Comparison of ENCODE assay signal across 15 cellular contexts in the genomic region with DNA sequence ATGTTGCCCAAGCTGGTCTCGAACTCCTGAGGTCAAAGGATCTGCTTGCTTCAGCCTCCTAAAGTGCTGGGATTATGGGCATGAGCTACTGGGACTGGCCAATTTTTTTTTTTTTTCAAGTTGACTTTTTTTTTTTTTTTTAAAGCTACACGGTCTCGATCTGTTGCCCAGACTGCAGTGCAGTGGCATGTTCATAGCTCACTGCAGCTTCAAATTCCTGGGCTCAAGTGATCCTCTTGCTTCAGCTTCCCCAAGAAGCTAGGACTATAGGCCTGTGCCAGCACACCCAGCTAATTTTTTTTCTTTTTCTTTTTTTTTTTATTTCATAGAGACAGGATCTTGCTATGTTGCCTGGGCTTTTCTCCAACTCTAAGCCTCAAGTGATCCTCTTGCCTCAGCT. TPM values are rescaled to one million over a fixed set of nuclear protein-coding genes. Genes with fewer than 3 reads are reported as not detected.
DNase-seq lines count a peak whose midpoint lies in the region; ATAC-seq, FAIRE-seq and TF ChIP-seq lines count a peak whose summit lies in the region.
"Had no signal": no experiment of that assay in that cellular context is flagged by ENCODE, and none has a peak within 500 bp of the region (broad histone marks: within the 10 kb centered on the region; RNA-seq: fewer than 3 reads in every experiment).

No MANE protein-coding gene starts in this region.

- no peaks in the 10 kb centered on the region for H3K27me3 ChIP-seq in right atrium auricular region
- H3K27me3 ChIP-seq in GM12878 (replicated peaks in 1 of 2; ENCODE audit: control insufficient read depth in 2 of 2, insufficient read depth in 2 of 2, low read length in 1 of 2) = no peaks in the 10 kb centered on the region
- H3K27me3 ChIP-seq in aorta (ENCODE audit: control insufficient read depth in 1 of 2, insufficient read depth in 2 of 2, low read length in 1 of 2) = no peaks in the 10 kb centered on the region
- H3K27me3 ChIP-seq: breast epithelium, tibial artery had no signal

- TF ChIP-seq RAD21 in GM12878 (IDR thresholded peaks at IDR 0.05; ENCODE audit: insufficient read depth, low read depth, low read length) = no peak

- in situ Hi-C loops in GM12878 (cut with MboI) = no loop called here

- SMC1A ChIA-PET in GM12878 (lab: Charles Lee; ENCODE audit: uncharacterized antibody, unreplicated experiment) = interaction anchor here (0.6 to 2.9 kb wide), 19 partner anchors 8 to 288 kb away, joined by 3 to 17 read pairs (median 4); no protein-coding TSS in a partner anchor

- H3K36me3 ChIP-seq in right atrium auricular region (no peaks in the 10 kb centered on the region), GM12878 (ENCODE audit: control insufficient read depth in 2 of 2, insufficient read depth in 2 of 2, low read length in 1 of 2) (peaks cover 0 to 7% of the 10 kb centered on the region in 2 experiments; a peak in 1 of 4 replicates), aorta (ENCODE audit: control insufficient read depth in 1 of 2, insufficient read depth in 2 of 2, low read length in 1 of 2) (no peaks in the 10 kb centered on the region)
- H3K36me3 ChIP-seq: breast epithelium, tibial artery had no signal

- H3K4me3 ChIP-seq in right atrium auricular region = no peak overlapping the region
- H3K4me3 ChIP-seq in GM12878 = no peak overlapping the region
- H3K4me3 ChIP-seq in aorta (ENCODE audit: low read length in 2 of 2) = no peak overlapping the region
- H3K4me3 ChIP-seq: breast epithelium, tibial artery had no signal

- H4K20me1 ChIP-seq in GM12878 (ENCODE audit: control insufficient read depth, insufficient read depth) = no peaks in the 10 kb centered on the region; the same call in 1 of the 2 replicates

- no peak for TF ChIP-seq CTCF in right atrium auricular region (IDR thresholded peaks at IDR 0.05)
- no peak for TF ChIP-seq CTCF in GM12878 (IDR thresholded peaks at IDR 0.05 in 2 of 3, conservative IDR thresholded peaks at IDR 0.05 in 1 of 3; ENCODE audit: control insufficient read depth in 2 of 3, extremely low read depth in 1 of 3, insufficient read depth in 1 of 3, low read depth in 3 of 3, low read length in 3 of 3)

- H2AFZ ChIP-seq in GM12878 (ENCODE audit: control insufficient read depth, low read depth, low read length) = no peak overlapping the region

- WGBS in GM12878 (ENCODE audit: insufficient coverage, insufficient replicate concordance, low lambda C conversion rate, missing lambda C conversion rate) = 97% methylated on average over 3 of the region's 3 CpGs
- WGBS in aorta, 2 donors = 25 to 34% methylated on average over 3 of the region's 3 CpGs

- intact Hi-C loops in Right ventricle myocardium superior (cut with DNase I) (no loop called here), GM12878 (cut with micrococcal nuclease; ENCODE audit: unreplicated experiment) (no loop called here), aorta (cut with DNase I) (loop anchor here in 1 of 2 donors (10.0 kb wide), 1 partner anchor 56 kb away; the partner anchor contains the start of gene NCOA3)

- peak; percentile 61 for ATAC-seq in Right ventricle myocardium superior (ENCODE audit: poor library complexity)
- no peak; the same call in 2 of the 3 replicates for ATAC-seq in GM12878
- ATAC-seq in aorta (ENCODE audit: low FRiP score) = peak; percentile 68
- ATAC-seq: activated CD4-positive, alpha-beta T cell treated with anti-CD3 and anti-CD28 coated beads for 36 hours; PC-3 had no signal

- H3K4me1 ChIP-seq in right atrium auricular region (peaks cover 0 to 43% of the 10 kb centered on the region in 2 donors), GM12878 (ENCODE audit: control insufficient read depth, insufficient read depth, low read length) (peaks cover 37% of the 10 kb centered on the region), aorta (ENCODE audit: control insufficient read depth in 1 of 2, insufficient read depth in 2 of 2, low read length in 2 of 2) (peaks cover 4 to 7% of the 10 kb centered on the region in 2 donors)
- H3K4me1 ChIP-seq: breast epithelium had no signal

- RAD21 ChIA-PET in GM12878 (lab: Charles Lee; ENCODE audit: unreplicated experiment) = interaction anchor here (0.7 to 1.5 kb wide), 7 partner anchors 9 to 177 kb away, joined by 3 to 11 read pairs (median 4); no protein-coding TSS in a partner anchor

- no peak for DNase-seq in Right ventricle myocardium superior
- DNase-seq in right atrium auricular region (ENCODE audit: low spot score) = no peak
- DNase-seq in GM12878 (ENCODE audit: low read depth, low spot score) = no peak
- DNase-seq in iris pigment epithelial cell (ENCODE audit: low read depth) = peak; percentile 84
- no peak for DNase-seq in aorta
- no peak for DNase-seq in germinal center (ENCODE audit: low spot score)
- DNase-seq in D341Med (ENCODE audit: low spot score) = no peak
- DNase-seq in GM12892 (ENCODE audit: insufficient read length) = no peak
- DNase-seq: activated CD4-positive, alpha-beta T cell treated with anti-CD3 and anti-CD28 coated beads for 36 hours; activated T-cell treated with anti-CD3 and anti-CD28 coated beads, Interleukin-2, amount 50 U/mL, for 1 hour; DMS79; NCI-H1417; PC-3; tibial artery had no signal

- H3K4me2 ChIP-seq in GM12878 (ENCODE audit: control insufficient read depth, insufficient read depth) = peak overlapping the region; percentile 47; the same call in 1 of the 2 replicates

- peaks cover 95% of the 10 kb centered on the region for H3K79me2 ChIP-seq in GM12878 (ENCODE audit: control insufficient read depth, insufficient read depth, low read length)

- H3K27ac ChIP-seq in right atrium auricular region (no peak overlapping the region), GM12878 (ENCODE audit: control insufficient read depth, insufficient read depth) (no peak overlapping the region), aorta (ENCODE audit: low read depth in 1 of 2, low read length in 2 of 2) (no peak overlapping the region)
- H3K27ac ChIP-seq: breast epithelium, tibial artery had no signal

- POLR2A ChIA-PET in GM12878 (lab: Charles Lee) = interaction anchor here (0.6 to 1.3 kb wide), 8 partner anchors 12 to 244 kb away, joined by 3 to 6 read pairs (median 3); no protein-coding TSS in a partner anchor

- no peak for TF ChIP-seq POLR2A in GM12878 (IDR thresholded peaks at IDR 0.05; ENCODE audit: low read depth, low read length)
- TF ChIP-seq POLR2A in GM12892 (IDR thresholded peaks at IDR 0.05; ENCODE audit: low read depth, low read length) = no peak

- H3K9me3 ChIP-seq in right atrium auricular region (no peaks in the 10 kb centered on the region), GM12878 (replicated peaks; ENCODE audit: control insufficient read depth, insufficient read depth, low read length) (no peaks in the 10 kb centered on the region), aorta (ENCODE audit: control insufficient read depth, low read length) (no peaks in the 10 kb centered on the region)
- H3K9me3 ChIP-seq: breast epithelium, tibial artery had no signal

- BruUV-seq in GM12878 (replicated peaks; lab: Mats Ljungman, UMichigan) = no TSS peak

- TF ChIP-seq EP300 in GM12878 (IDR thresholded peaks at IDR 0.05; ENCODE audit: borderline replicate concordance in 1 of 2, control insufficient read depth in 1 of 2, low read depth in 2 of 2, low read length in 2 of 2) = no peak

- CTCF ChIA-PET in GM12878 (lab: Yijun Ruan, JAX) = interaction anchor here (0.6 to 1.4 kb wide), 5 partner anchors 8 to 113 kb away, joined by 3 to 9 read pairs (median 3); no protein-coding TSS in a partner anchor

- FAIRE-seq in GM12878 (lab: Jason Lieb, UNC) (no peak), GM12892 (lab: Jason Lieb, UNC) (no peak)

- H3K9ac ChIP-seq in GM12878 (ENCODE audit: control insufficient read depth, insufficient read depth, low read length) = no peak overlapping the region

TF ChIP-seq in GM12878, 131 proteins besides CTCF, POLR2A, EP300 and RAD21 (continues in another document):
- TF ChIP-seq RAD51 (IDR thresholded peaks at IDR 0.05) (no peak), RELA (IDR thresholded peaks at IDR 0.05; ENCODE audit: borderline replicate concordance, partially characterized antibody) (no peak), ZNF384 (IDR thresholded peaks at IDR 0.05; ENCODE audit: borderline replicate concordance, low read depth, low read length) (peak; percentile 60)

RNA-seq across cellular contexts. Expression of gene NCOA3, which starts 59.5 kb away (rescaled TPM):
- total RNA-seq in Right ventricle myocardium superior = 19.1 TPM
- 10 to 100 TPM; 24.1 to 27.4 TPM for total RNA-seq in right atrium auricular region
- total RNA-seq in GM12878 (2013; cell fraction: nucleolus; rRNA removed) = 241 and 256 TPM in 2 replicates
- 82.4 and 88.7 TPM in 2 replicates for total RNA-seq in GM12878 (2014; rRNA removed)
- total RNA-seq in GM12878 (2014; rRNA removed; fragmentation: Illumina TruSeq; extraction: Trizol) = 95.3 and 95.8 TPM in 2 replicates
- 87.4 and 96.2 TPM in 2 replicates for total RNA-seq in GM12878 (2021)
- 30.3 TPM for polyA plus RNA-seq in GM12878 (2011; ENCODE audit: low read depth)
- 92.6 and 114 TPM in 2 replicates for polyA plus RNA-seq in GM12878 (2011; rRNA removed)
- 60.3 and 60.4 TPM in 2 replicates for polyA plus RNA-seq in GM12878 (2011; cell fraction: cytosol; rRNA removed)
- 89.9 and 95.2 TPM in 2 replicates for polyA plus RNA-seq in GM12878 (2011; cell fraction: nucleus; rRNA removed)
- polyA plus RNA-seq in GM12878 (2012) = 38.3 and 50.2 TPM in 2 replicates
- polyA plus RNA-seq in GM12878 (2014; fragmentation: Illumina TruSeq; extraction: Trizol) = 78.2 and 94.6 TPM in 2 replicates
- 10 to 100 TPM; 16.9 to 18.0 TPM for polyA plus RNA-seq in GM12878 (2014; fragmentation: Nextera tagmentation; extraction: Ambion mirVana)
- 62.4 and 66.0 TPM in 2 replicates for polyA plus RNA-seq in GM12878 (2014; rRNA removed)
- polyA plus RNA-seq in GM12878 (2016; fragmentation: Nextera tagmentation; extraction: Ambion mirVana) = 10 to 100 TPM; 68.1 to 69.1 TPM
- 126 and 138 TPM in 2 replicates for polyA minus RNA-seq in GM12878 (2011; rRNA and poly(A)+ RNA removed)
- 52.3 and 52.4 TPM in 2 replicates for polyA minus RNA-seq in GM12878 (2011; cell fraction: cytosol; rRNA and poly(A)+ RNA removed)
- polyA minus RNA-seq in GM12878 (2011; cell fraction: nucleus; rRNA and poly(A)+ RNA removed) = 48.2 and 66.5 TPM in 2 replicates
- total RNA-seq in aorta = 10 to 100 TPM; 42.6 to 53.7 TPM
- 10 to 100 TPM in 1 of 2 donors, 1 to 10 TPM in 1; 4.8 to 12.7 TPM for polyA plus RNA-seq in aorta
- 43.1 TPM for polyA plus RNA-seq in GM12892 (2012; ENCODE audit: missing spikeins)
